ENCODE assay signal across 8 cellular contexts in the genomic region with DNA sequence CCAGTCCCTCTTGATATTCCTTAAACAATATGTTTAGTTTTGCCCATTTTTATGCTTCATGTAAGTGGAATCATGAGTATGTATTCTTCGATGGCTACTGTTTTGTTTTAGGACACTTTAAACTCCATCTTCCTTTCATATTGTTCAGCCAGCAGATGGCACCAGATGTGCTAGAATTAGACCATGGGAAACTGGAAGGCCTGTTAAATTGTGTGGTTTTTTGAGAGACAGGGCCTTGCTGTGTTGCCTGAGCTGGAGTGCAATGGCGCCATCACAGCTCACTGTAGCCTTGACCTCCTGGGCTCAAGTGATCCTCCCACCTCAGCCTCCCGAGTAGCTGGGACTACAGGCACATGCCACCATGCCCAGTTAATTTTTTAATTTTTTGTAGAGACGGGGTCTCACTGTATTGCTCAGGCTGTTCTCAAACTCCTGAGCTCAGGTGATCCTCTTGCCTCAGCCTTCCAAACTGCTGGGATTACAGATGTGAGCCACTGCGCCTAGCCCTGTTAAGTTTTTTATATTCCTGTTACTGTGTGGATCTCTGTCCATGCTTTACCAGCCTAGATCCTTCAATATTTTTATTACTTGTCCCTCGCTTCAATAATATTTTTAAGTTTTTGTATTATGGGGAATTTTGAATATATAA. TPM values are rescaled to one million over a fixed set of nuclear protein-coding genes. Genes with fewer than 3 reads are reported as not detected.
DNase-seq lines count a peak whose midpoint lies in the region; ATAC-seq and TF ChIP-seq lines count a peak whose summit lies in the region.
"Not testable (repeated sequence)": the region's sequence is repeated elsewhere in the genome, so short reads cannot be mapped to it uniquely, and the experiment has no call there.

No MANE protein-coding gene starts in this region.

- H3K27me3 Mint-ChIP-seq in activated CD8-positive, alpha-beta memory T cell treated with anti-CD3 and anti-CD28 coated beads, Interleukin-2, amount 10 ng/mL, durations not matched to agents 7 days and 5 days: not testable (repeated sequence)

- peaks cover 16% of the 10 kb centered on the region for H3K36me3 Mint-ChIP-seq in activated CD8-positive, alpha-beta memory T cell treated with anti-CD3 and anti-CD28 coated beads, Interleukin-2, amount 10 ng/mL, durations not matched to agents 7 days and 5 days

- not testable (repeated sequence) for H3K27ac ChIP-seq in A673 (ENCODE audit: low read depth, low read length, poor library complexity, severe bottlenecking); dorsolateral prefrontal cortex; prostate gland

- POLR2A ChIA-PET in A673 (lab: Charles Lee; ENCODE audit: low non-redundant PET): not testable (repeated sequence)

- H3K9me3 ChIP-seq in A673 (ENCODE audit: low read depth, low read length, poor library complexity, severe bottlenecking); prostate gland: not testable (repeated sequence)

- H3K27ac Mint-ChIP-seq in activated CD8-positive, alpha-beta memory T cell treated with anti-CD3 and anti-CD28 coated beads, Interleukin-2, amount 10 ng/mL, durations not matched to agents 7 days and 5 days: not testable (repeated sequence)

- peak; percentile 35; the same call in 1 of the 2 replicates for TF ChIP-seq CTCF in A673 (conservative IDR thresholded peaks at IDR 0.05; ENCODE audit: low read depth, low read length)
- TF ChIP-seq CTCF in GM12873 (IDR thresholded peaks at IDR 0.05; ENCODE audit: insufficient read depth, low read depth, low read length, missing control alignments): peak; percentile 24
- TF ChIP-seq CTCF in dorsolateral prefrontal cortex (IDR thresholded peaks at IDR 0.05 in 54 of 56, conservative IDR thresholded peaks at IDR 0.05 in 2 of 56; ENCODE audit: low read depth in 1 of 56, partially characterized antibody in 56 of 56): peak in 55 of 56 donors; percentile 9 to 67 (median 46)
- peak in 3 of 4 experiments; percentile 19 to 57 (median 52) for TF ChIP-seq CTCF in prostate gland (IDR thresholded peaks at IDR 0.05)

- peaks cover 11% of the 10 kb centered on the region for H3K36me3 ChIP-seq in A673 (ENCODE audit: insufficient read depth, low read length, poor library complexity, severe bottlenecking)
- H3K36me3 ChIP-seq in prostate gland: not testable (repeated sequence)

- peak; percentile 73 for ATAC-seq in activated CD8-positive, alpha-beta memory T cell treated with anti-CD3 and anti-CD28 coated beads, Interleukin-2, amount 10 ng/mL, durations not matched to agents 7 days and 5 days

- not testable (repeated sequence) for H3K4me3 Mint-ChIP-seq in activated CD8-positive, alpha-beta memory T cell treated with anti-CD3 and anti-CD28 coated beads, Interleukin-2, amount 10 ng/mL, durations not matched to agents 7 days and 5 days

- DNase-seq in A673 (ENCODE audit: low spot score) (peak; percentile 51), RKO (ENCODE audit: low spot score) (peak; percentile 72), dorsolateral prefrontal cortex (peak in 2 of 10 donors; percentile 5 to 31), iris pigment epithelial cell (ENCODE audit: low read depth) (peak; percentile 65), prostate gland (ENCODE audit: low spot score) (peak; percentile 54)
- DNase-seq in Jurkat, Clone E6-1 (ENCODE audit: low read depth, low spot score): peak; percentile 38
- peak; percentile 60 for DNase-seq in activated CD8-positive, alpha-beta memory T cell treated with anti-CD3 and anti-CD28 coated beads, Interleukin-2, amount 10 ng/mL, durations not matched to agents 7 days and 5 days

- not testable (repeated sequence) for H3K4me3 ChIP-seq in A673 (ENCODE audit: low read depth, low read length, poor library complexity, severe bottlenecking); Jurkat, Clone E6-1 (ENCODE audit: low read length); dorsolateral prefrontal cortex; prostate gland

- TF ChIP-seq POLR2A in prostate gland (IDR thresholded peaks at IDR 0.05): not testable (repeated sequence)

- not testable (repeated sequence) for BruUV-seq in A673 (replicated peaks; lab: Mats Ljungman, UMichigan)

- H3K4me1 Mint-ChIP-seq in activated CD8-positive, alpha-beta memory T cell treated with anti-CD3 and anti-CD28 coated beads, Interleukin-2, amount 10 ng/mL, durations not matched to agents 7 days and 5 days: not testable (repeated sequence)

- 77% methylated on average over 6 of the region's 6 CpGs for WGBS in prostate gland

- not testable (repeated sequence) for H3K27me3 ChIP-seq in A673 (replicated peaks; ENCODE audit: insufficient read depth, low read depth, low read length, poor library complexity); dorsolateral prefrontal cortex; prostate gland (replicated peaks; ENCODE audit: insufficient read depth)

- H3K4me1 ChIP-seq in A673 (ENCODE audit: insufficient read depth, low read length, poor library complexity, severe bottlenecking); prostate gland (replicated peaks): not testable (repeated sequence)

- intact Hi-C loops in A673 (cut with micrococcal nuclease; ENCODE audit: unreplicated experiment); dorsolateral prefrontal cortex (cut with DNase I); prostate gland (cut with DNase I): not testable (repeated sequence)

- not testable (repeated sequence) for H3K9me3 Mint-ChIP-seq in activated CD8-positive, alpha-beta memory T cell treated with anti-CD3 and anti-CD28 coated beads, Interleukin-2, amount 10 ng/mL, durations not matched to agents 7 days and 5 days (ENCODE audit: low read depth)

- CTCF ChIA-PET in A673 (lab: Charles Lee); activated CD8-positive, alpha-beta memory T cell treated with anti-CD3 and anti-CD28 coated beads, Interleukin-2, amount 10 ng/mL, durations not matched to agents 7 days and 5 days (lab: Charles Lee): not testable (repeated sequence)

RNA-seq across cellular contexts. Expression of gene TIMM23, which starts 11.4 kb away (rescaled TPM):
- total RNA-seq in A673 (2021): 107 and 125 TPM in 2 replicates
- 186 TPM for polyA plus RNA-seq in Jurkat, Clone E6-1 (2012; ENCODE audit: insufficient read depth, insufficient read length)
- 10 to 100 TPM; 56.0 to 73.9 TPM for total RNA-seq in activated CD8-positive, alpha-beta memory T cell treated with anti-CD3 and anti-CD28 coated beads, Interleukin-2, amount 10 ng/mL, durations not matched to agents 7 days and 5 days
- total RNA-seq in dorsolateral prefrontal cortex: 10 to 100 TPM; 25.8 to 66.8 (median 50.0) TPM
- total RNA-seq in prostate gland: 10 to 100 TPM; 60.8 to 93.5 TPM

RNA-seq across cellular contexts. Expression of gene NCOA4, which starts 46.8 kb away (rescaled TPM):
- total RNA-seq in A673 (2021) (48.0 and 50.6 TPM in 2 replicates), dorsolateral prefrontal cortex (100 to 1,000 TPM in 37 of 120 experiments, 10 to 100 TPM in 83; 49.5 to 112 (median 96.7) TPM), prostate gland (100 to 1,000 TPM; 131 to 434 TPM)
- polyA plus RNA-seq in Jurkat, Clone E6-1 (2012; ENCODE audit: insufficient read depth, insufficient read length): 55.2 TPM
- total RNA-seq in activated CD8-positive, alpha-beta memory T cell treated with anti-CD3 and anti-CD28 coated beads, Interleukin-2, amount 10 ng/mL, durations not matched to agents 7 days and 5 days: 100 to 1,000 TPM in 1 of 2 experiments, 10 to 100 TPM in 1; 90.9 to 122 TPM
